In genomic region chr22:42071508-42071907, GRCh38 we compare ENCODE assay signal across 7 cellular contexts. TPM values are rescaled to one million over a fixed set of nuclear protein-coding genes. Genes with fewer than 3 reads are reported as not detected.
DNase-seq lines count a peak whose midpoint lies in the region; ATAC-seq and TF ChIP-seq lines count a peak whose summit lies in the region.
"Not testable (repeated sequence)": the region's sequence is repeated elsewhere in the genome, so short reads cannot be mapped to it uniquely, and the experiment has no call there.

No MANE protein-coding gene starts in this region.

- peaks cover 12 to 20% of the 10 kb centered on the region in 2 experiments for H3K4me1 ChIP-seq in HCT116 (ENCODE audit: control insufficient read depth in 1 of 2, insufficient read depth in 2 of 2, low read length in 2 of 2)
- H3K4me1 ChIP-seq in SJCRH30: not testable (repeated sequence)
- peaks cover 9 to 60% (median 35%) of the 10 kb centered on the region in 9 donors for H3K4me1 ChIP-seq in heart right ventricle
- peaks cover 24 to 32% (median 31%) of the 10 kb centered on the region in 3 donors for H3K4me1 ChIP-seq in skeletal muscle tissue (ENCODE audit: control insufficient read depth in 3 of 3, insufficient read depth in 3 of 3, low read length in 3 of 3)

- not testable (repeated sequence) for TF ChIP-seq RAD21 in HCT116 (IDR thresholded peaks at IDR 0.05; ENCODE audit: low read depth)

- TF ChIP-seq CTCF in HCT116 (IDR thresholded peaks at IDR 0.05 in 2 of 3, conservative IDR thresholded peaks at IDR 0.05 in 1 of 3; ENCODE audit: borderline replicate concordance in 1 of 3, insufficient read depth in 1 of 3, low read depth in 2 of 3, low read length in 2 of 3); heart right ventricle (IDR thresholded peaks at IDR 0.05): not testable (repeated sequence)

- not testable (repeated sequence) for H4K20me1 ChIP-seq in HCT116 (ENCODE audit: insufficient read depth)

- peak overlapping the region; percentile 89 for H3K4me2 ChIP-seq in HCT116 (ENCODE audit: low read length)

- not testable (repeated sequence) for H2AFZ ChIP-seq in HCT116 (ENCODE audit: low read depth, low read length, poor library complexity, severe bottlenecking)

- not testable (repeated sequence) for DNase-seq in HCT116 (ENCODE audit: low read depth, low spot score); SJCRH30; heart right ventricle; naive B cell

- TF ChIP-seq POLR2A in HCT116 (IDR thresholded peaks at IDR 0.05; ENCODE audit: borderline replicate concordance, extremely low read depth, insufficient read depth, insufficient read length): not testable (repeated sequence)

- peak overlapping the region; percentile 94 for H3K4me3 Mint-ChIP-seq in activated T-helper 17 cell treated with anti-CD3 and anti-CD28 coated beads, Interleukin-2, amount 50 U/mL, for 72 hours
- peak overlapping the region; percentile 52 to 98 (median 94) for H3K4me3 Mint-ChIP-seq in naive B cell

- H3K79me2 ChIP-seq in HCT116 (ENCODE audit: insufficient read depth, low read length): not testable (repeated sequence)

- not testable (repeated sequence) for BruUV-seq in HCT116 (replicated peaks; lab: Mats Ljungman, UMichigan)

- H3K9me3 ChIP-seq in HCT116 (ENCODE audit: control insufficient read depth in 1 of 2, insufficient read depth in 1 of 2, low read depth in 1 of 2, low read length in 2 of 2); SJCRH30 (replicated peaks); heart right ventricle; skeletal muscle tissue (ENCODE audit: control insufficient read depth in 3 of 3, low read length in 3 of 3): not testable (repeated sequence)

- H3K36me3 Mint-ChIP-seq in activated T-helper 17 cell treated with anti-CD3 and anti-CD28 coated beads, Interleukin-2, amount 50 U/mL, for 72 hours (ENCODE audit: low read depth): peaks cover 22% of the 10 kb centered on the region
- H3K36me3 Mint-ChIP-seq in naive B cell: not testable (repeated sequence)

- H3K4me3 ChIP-seq in HCT116 (replicated peaks in 1 of 2; ENCODE audit: low read depth in 1 of 2, low read length in 2 of 2) (peak overlapping the region in 1 of 2 experiments; percentile 65; a peak in 2 of 4 replicates), SJCRH30 (peak overlapping the region; percentile 60), heart right ventricle (peak overlapping the region in 9 of 10 donors; percentile 52 to 87 (median 63)), skeletal muscle tissue (ENCODE audit: low read length in 3 of 3) (peak overlapping the region; percentile 73 to 94 (median 87))

- not testable (repeated sequence) for H3K27me3 ChIP-seq in HCT116 (ENCODE audit: insufficient read depth, low read length); SJCRH30; heart right ventricle; skeletal muscle tissue (ENCODE audit: control insufficient read depth in 3 of 3, insufficient read depth in 3 of 3, low read length in 3 of 3)

- H3K27me3 Mint-ChIP-seq in activated T-helper 17 cell treated with anti-CD3 and anti-CD28 coated beads, Interleukin-2, amount 50 U/mL, for 72 hours; naive B cell: not testable (repeated sequence)

- 77 to 88% methylated on average over 7 of the region's 7 CpGs for WGBS in heart right ventricle, 2 donors

- peaks cover 15% of the 10 kb centered on the region for H3K4me1 Mint-ChIP-seq in activated T-helper 17 cell treated with anti-CD3 and anti-CD28 coated beads, Interleukin-2, amount 50 U/mL, for 72 hours
- peaks cover 30 to 50% (median 33%) of the 10 kb centered on the region in 3 donors for H3K4me1 Mint-ChIP-seq in naive B cell

- intact Hi-C loops in HCT116 (cut with micrococcal nuclease): not testable (repeated sequence)
- intact Hi-C loops in heart right ventricle (cut with DNase I): loop anchor here in 4 of 10 donors (1.0 to 10.0 kb wide), 4 partner anchors 19 to 481 kb away; partner anchors contain the start of genes SREBF2 (in 2 of the 4), MEI1 (in 1 of the 4), NDUFA6 (in 1 of the 4) and SERHL2 (in 1 of the 4)

- CTCF ChIA-PET in HCT116 (lab: Charles Lee): not testable (repeated sequence)

- not testable (repeated sequence) for ATAC-seq in HCT116; activated T-helper 17 cell treated with anti-CD3 and anti-CD28 coated beads, Interleukin-2, amount 50 U/mL, for 72 hours (replicated peaks); heart right ventricle; naive B cell (ENCODE audit: low read depth in 2 of 2)

- not testable (repeated sequence) for H3K9me3 Mint-ChIP-seq in activated T-helper 17 cell treated with anti-CD3 and anti-CD28 coated beads, Interleukin-2, amount 50 U/mL, for 72 hours; naive B cell

- peak overlapping the region; percentile 91 for H3K27ac Mint-ChIP-seq in activated T-helper 17 cell treated with anti-CD3 and anti-CD28 coated beads, Interleukin-2, amount 50 U/mL, for 72 hours
- H3K27ac Mint-ChIP-seq in naive B cell: peak overlapping the region in 4 of 6 donors; percentile 10 to 92 (median 76)

- POLR2A ChIA-PET in HCT116 (lab: Charles Lee): interaction anchor here (0.6 kb wide), 1 partner anchor 8 kb away, joined by 4 read pairs; the partner anchor contains the start of gene SMDT1

- RAD21 ChIA-PET in HCT116 (lab: Charles Lee; ENCODE audit: low non-redundant PET in 1 of 2, low total read pairs in 2 of 2, uncharacterized antibody in 2 of 2, unreplicated experiment in 2 of 2): not testable (repeated sequence)

- H3K27ac ChIP-seq in HCT116 (ENCODE audit: low read depth, low read length): peak overlapping the region; percentile 66
- H3K27ac ChIP-seq in SJCRH30: not testable (repeated sequence)
- H3K27ac ChIP-seq in cingulate gyrus (ENCODE audit: low read depth, low read length): peak overlapping the region; percentile 94
- H3K27ac ChIP-seq in heart right ventricle: peak overlapping the region in 9 of 10 donors; percentile 78 to 96 (median 87)
- H3K27ac ChIP-seq in skeletal muscle tissue (ENCODE audit: low read depth, low read length): peak overlapping the region; percentile 79

- H3K9ac ChIP-seq in HCT116 (ENCODE audit: low read length) (peak overlapping the region; percentile 71), skeletal muscle tissue (ENCODE audit: low read depth in 1 of 3, low read length in 3 of 3) (peak overlapping the region; percentile 79 to 89 (median 88))

- not testable (repeated sequence) for H3K9me2 ChIP-seq in HCT116 (ENCODE audit: insufficient read depth)

- H3K36me3 ChIP-seq in HCT116 (ENCODE audit: control insufficient read depth in 1 of 2, insufficient read depth in 2 of 2, low read length in 2 of 2); SJCRH30: not testable (repeated sequence)
- H3K36me3 ChIP-seq in heart right ventricle (peaks cover 0 to 29% (median 0%) of the 10 kb centered on the region in 9 donors), skeletal muscle tissue (ENCODE audit: control insufficient read depth in 3 of 3, insufficient read depth in 3 of 3, low read length in 3 of 3) (peaks cover 18 to 23% (median 20%) of the 10 kb centered on the region in 3 donors)

RNA-seq across cellular contexts. Expression of gene NAGA, which starts 0.9 kb away (rescaled TPM):
- total RNA-seq in HCT116 (2021; ENCODE audit: unreplicated experiment) (21.2 TPM), heart right ventricle (10 to 100 TPM in 7 of 10 donors, 1 to 10 TPM in 3; 7.3 to 34.8 (median 12.3) TPM), skeletal muscle tissue (26.1 TPM)
- 26.1 and 30.4 TPM in 2 replicates for polyA plus RNA-seq in HCT116 (2012)
- 13.0 and 14.4 TPM in 2 replicates for total RNA-seq in SJCRH30 (2014; rRNA removed; shearing (Covaris generic))
- 10 to 100 TPM; 30.7 to 34.8 TPM for total RNA-seq in activated T-helper 17 cell treated with anti-CD3 and anti-CD28 coated beads, Interleukin-2, amount 50 U/mL, for 72 hours
- polyA plus RNA-seq in heart right ventricle (10 to 100 TPM in 1 of 2 donors, 1 to 10 TPM in 1; 6.6 to 13.0 TPM), naive B cell (ENCODE audit: low read depth in 6 of 6) (10 to 100 TPM; 10.5 to 13.9 (median 11.3) TPM)

RNA-seq across cellular contexts. Expression of gene PHETA2, which starts 2.5 kb away (rescaled TPM):
- total RNA-seq in HCT116 (2021; ENCODE audit: unreplicated experiment) (0.22 TPM), heart right ventricle (1 to 10 TPM; 2.3 to 6.3 (median 2.9) TPM), skeletal muscle tissue (19.8 TPM)
- 0.07 and 0.32 TPM in 2 replicates for polyA plus RNA-seq in HCT116 (2012)
- 0.05 TPM in 1 of 2 replicates, not detected in the other for total RNA-seq in SJCRH30 (2014; rRNA removed; shearing (Covaris generic))
- total RNA-seq in activated T-helper 17 cell treated with anti-CD3 and anti-CD28 coated beads, Interleukin-2, amount 50 U/mL, for 72 hours: 1 to 10 TPM; 2.5 to 3.4 TPM
- polyA plus RNA-seq in heart right ventricle (1 to 10 TPM; 5.1 to 7.0 TPM), naive B cell (ENCODE audit: low read depth in 6 of 6) (1 to 10 TPM in 2 of 6 donors, under 1 TPM in 4; 0.43 to 2.1 (median 0.67) TPM)

RNA-seq across cellular contexts. Expression of gene SMDT1, which starts 8.0 kb away (rescaled TPM):
- total RNA-seq in HCT116 (2021; ENCODE audit: unreplicated experiment) (51.9 TPM), heart right ventricle (100 to 1,000 TPM; 111 to 193 (median 128) TPM), skeletal muscle tissue (15.1 TPM)
- polyA plus RNA-seq in HCT116 (2012): 67.3 and 75.2 TPM in 2 replicates
- 24.6 and 26.6 TPM in 2 replicates for total RNA-seq in SJCRH30 (2014; rRNA removed; shearing (Covaris generic))
- total RNA-seq in activated T-helper 17 cell treated with anti-CD3 and anti-CD28 coated beads, Interleukin-2, amount 50 U/mL, for 72 hours: 10 to 100 TPM; 34.7 to 66.2 TPM
- polyA plus RNA-seq in heart right ventricle (100 to 1,000 TPM; 151 to 197 TPM), naive B cell (ENCODE audit: low read depth in 6 of 6) (100 to 1,000 TPM; 182 to 363 (median 235) TPM)

RNA-seq across cellular contexts. Expression of gene NDUFA6, which starts 19.1 kb away (rescaled TPM):
- total RNA-seq in HCT116 (2021; ENCODE audit: unreplicated experiment): 80.5 TPM
- 82.7 and 102 TPM in 2 replicates for polyA plus RNA-seq in HCT116 (2012)
- total RNA-seq in SJCRH30 (2014; rRNA removed; shearing (Covaris generic)): 112 and 113 TPM in 2 replicates
- 10 to 100 TPM; 59.1 to 81.7 TPM for total RNA-seq in activated T-helper 17 cell treated with anti-CD3 and anti-CD28 coated beads, Interleukin-2, amount 50 U/mL, for 72 hours
- total RNA-seq in heart right ventricle: 100 to 1,000 TPM; 179 to 344 (median 265) TPM
- polyA plus RNA-seq in heart right ventricle: 100 to 1,000 TPM; 369 to 479 TPM
- 100 to 1,000 TPM in 3 of 6 donors, 10 to 100 TPM in 3; 96.8 to 110 (median 104) TPM for polyA plus RNA-seq in naive B cell (ENCODE audit: low read depth in 6 of 6)
- total RNA-seq in skeletal muscle tissue: 67.8 TPM

RNA-seq across cellular contexts. Expression of gene CYP2D6, which starts 59.1 kb away (rescaled TPM):
- total RNA-seq in HCT116 (2021; ENCODE audit: unreplicated experiment): 1.9 TPM
- polyA plus RNA-seq in HCT116 (2012): 1.5 TPM in 2 replicates
- 0.04 TPM in 1 of 2 replicates, not detected in the other for total RNA-seq in SJCRH30 (2014; rRNA removed; shearing (Covaris generic))
- total RNA-seq in activated T-helper 17 cell treated with anti-CD3 and anti-CD28 coated beads, Interleukin-2, amount 50 U/mL, for 72 hours: 1 to 10 TPM; 5.5 to 6.3 TPM
- under 1 TPM in 2 of 10 donors, not detected in 8; 0.12 to 0.17 TPM for total RNA-seq in heart right ventricle
- under 1 TPM; 0.32 to 0.95 TPM for polyA plus RNA-seq in heart right ventricle
- polyA plus RNA-seq in naive B cell (ENCODE audit: low read depth in 6 of 6): under 1 TPM in 2 of 6 donors, not detected in 4; 0.14 to 0.61 TPM
- total RNA-seq in skeletal muscle tissue: not detected
